Comparison of ENCODE assay signal across 1 cellular context in the genomic region with DNA sequence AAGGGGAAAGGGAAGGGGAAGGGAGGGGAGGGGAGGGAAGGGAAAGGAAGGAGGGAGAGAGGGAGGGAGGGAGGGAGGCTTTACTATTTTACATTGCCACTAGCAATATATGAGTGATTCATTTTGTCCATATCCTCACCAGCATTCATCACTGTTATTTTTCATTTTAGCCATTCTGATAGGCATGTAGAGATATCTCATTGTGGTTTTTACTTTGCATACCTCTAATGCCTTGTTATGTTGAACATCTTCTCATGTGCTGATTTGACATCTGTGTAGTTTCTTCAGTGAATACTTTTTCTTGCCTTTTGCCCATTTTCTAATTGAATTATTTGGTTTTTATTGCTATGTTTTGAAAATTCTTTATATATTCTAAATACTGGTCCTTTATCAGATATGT.
TF ChIP-seq lines count a peak whose summit lies in the region.

No MANE protein-coding gene starts in this region.

TF ChIP-seq in SK-N-SH, 30 proteins besides CTCF, POLR2A, EP300 and RAD21 (continued from another document):
- TF ChIP-seq, protein P1, sequence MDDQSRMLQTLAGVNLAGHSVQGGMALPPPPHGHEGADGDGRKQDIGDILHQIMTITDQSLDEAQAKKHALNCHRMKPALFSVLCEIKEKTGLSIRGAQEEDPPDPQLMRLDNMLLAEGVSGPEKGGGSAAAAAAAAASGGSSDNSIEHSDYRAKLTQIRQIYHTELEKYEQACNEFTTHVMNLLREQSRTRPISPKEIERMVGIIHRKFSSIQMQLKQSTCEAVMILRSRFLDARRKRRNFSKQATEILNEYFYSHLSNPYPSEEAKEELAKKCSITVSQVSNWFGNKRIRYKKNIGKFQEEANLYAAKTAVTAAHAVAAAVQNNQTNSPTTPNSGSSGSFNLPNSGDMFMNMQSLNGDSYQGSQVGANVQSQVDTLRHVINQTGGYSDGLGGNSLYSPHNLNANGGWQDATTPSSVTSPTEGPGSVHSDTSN (IDR thresholded peaks at IDR 0.05), result peak; percentile 65
- TF ChIP-seq FOSL2 (IDR thresholded peaks at IDR 0.05; ENCODE audit: borderline replicate concordance, low read depth) (0 out of 2 replicates have a peak, but pooled peaks have one; percentile 6), SMC3 (IDR thresholded peaks at IDR 0.05; ENCODE audit: low read depth, low read length) (no peak), TAF1 (IDR thresholded peaks at IDR 0.05; ENCODE audit: borderline replicate concordance, low read depth, low read length) (no peak), TEAD4 (IDR thresholded peaks at IDR 0.05; ENCODE audit: borderline replicate concordance, insufficient read depth) (no peak), JUND (IDR thresholded peaks at IDR 0.05) (peak; percentile 23)
